Comparison of ENCODE assay signal across 19 cellular contexts in the genomic region with DNA sequence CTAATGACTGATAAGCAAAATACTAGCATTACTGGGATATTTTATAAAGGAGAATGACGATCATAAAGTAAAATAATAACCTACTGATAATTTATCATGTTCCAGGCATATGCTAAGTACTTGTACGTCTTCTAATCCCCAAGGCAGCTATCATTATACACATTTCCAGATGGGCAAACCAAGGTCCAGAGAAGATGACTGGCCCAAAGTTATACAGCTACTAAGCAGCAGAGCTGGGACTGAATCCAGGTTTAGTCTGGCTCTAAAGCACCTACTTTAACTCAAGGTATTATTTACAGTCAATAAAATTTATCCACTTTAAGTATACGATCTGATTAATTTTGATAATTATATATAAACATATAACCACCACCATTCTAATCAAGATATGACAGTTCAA.
DNase-seq lines count a peak whose midpoint lies in the region; ATAC-seq and TF ChIP-seq lines count a peak whose summit lies in the region.
"Had no signal": no experiment of that assay in that cellular context is flagged by ENCODE, and none has a peak within 500 bp of the region (broad histone marks: within the 10 kb centered on the region; RNA-seq: fewer than 3 reads in every experiment).

No MANE protein-coding gene starts in this region.

- no peaks in the 10 kb centered on the region for H3K27me3 ChIP-seq in stomach
- H3K27me3 ChIP-seq: MG63 had no signal

- H3K27ac ChIP-seq in stomach = peak overlapping the region in 1 of 5 donors; percentile 20
- H3K27ac ChIP-seq: GM23248 had no signal

- ATAC-seq in HG03521 (IDR thresholded peaks at IDR 0.05; ENCODE audit: unreplicated experiment) (no peak), GM18517 (IDR thresholded peaks at IDR 0.05; ENCODE audit: unreplicated experiment) (no peak)

- intact Hi-C loops in stomach (cut with DNase I; ENCODE audit: low total_unique reads) = no loop called here

- no peak for TF ChIP-seq POLR2A in stomach (IDR thresholded peaks at IDR 0.05)

- WGBS in stomach, 5 donors = 23 to 53% (median 33%) methylated on average over 3 of the region's 3 CpGs

- peaks cover 0 to 9% (median 3%) of the 10 kb centered on the region in 4 donors for H3K4me1 ChIP-seq in stomach

- TF ChIP-seq EP300 in stomach (IDR thresholded peaks at IDR 0.05) = no peak

- no peak for TF ChIP-seq CTCF in LNCaP clone FGC (IDR thresholded peaks at IDR 0.05; ENCODE audit: control insufficient read depth, extremely low read depth, insufficient read depth)
- TF ChIP-seq CTCF in stomach (IDR thresholded peaks at IDR 0.05) = no peak

- DNase-seq in NCI-H1105 treated with DMSO at 0.1 percent for 48 hours (lab: John Stamatoyannopoulos, UW) (peak; percentile 21), NCI-H1105 (lab: John Stamatoyannopoulos, UW) (no peak), LNCaP clone FGC (ENCODE audit: low read depth) (peak; percentile 6), fibroblast of peridontal ligament (ENCODE audit: extremely low read depth) (peak; percentile 17), stomach (peak; percentile 39)
- DNase-seq: GM23248, H9, HFFc6, Kasumi-1, MG63, NCI-H1436, NCI-H187 treated with DMSO at 0.1 percent for 48 hours, NCI-H2107, NCI-H226, NCI-H526 treated with DMSO at 0.1 percent for 48 hours, SIG-M5, SK-N-SH had no signal

- H3K36me3 ChIP-seq in stomach = peaks cover 0 to 20% (median 13%) of the 10 kb centered on the region in 4 donors
- H3K36me3 ChIP-seq: MG63 had no signal

- H3K9me3 ChIP-seq in stomach = peaks cover 0 to 16% (median 12%) of the 10 kb centered on the region in 4 donors

- H3K4me3 ChIP-seq in LNCaP clone FGC (ENCODE audit: low read depth, low read length) (no peak overlapping the region), stomach (no peak overlapping the region)
- H3K4me3 ChIP-seq: GM23248, MG63 had no signal
